In the genomic region with DNA sequence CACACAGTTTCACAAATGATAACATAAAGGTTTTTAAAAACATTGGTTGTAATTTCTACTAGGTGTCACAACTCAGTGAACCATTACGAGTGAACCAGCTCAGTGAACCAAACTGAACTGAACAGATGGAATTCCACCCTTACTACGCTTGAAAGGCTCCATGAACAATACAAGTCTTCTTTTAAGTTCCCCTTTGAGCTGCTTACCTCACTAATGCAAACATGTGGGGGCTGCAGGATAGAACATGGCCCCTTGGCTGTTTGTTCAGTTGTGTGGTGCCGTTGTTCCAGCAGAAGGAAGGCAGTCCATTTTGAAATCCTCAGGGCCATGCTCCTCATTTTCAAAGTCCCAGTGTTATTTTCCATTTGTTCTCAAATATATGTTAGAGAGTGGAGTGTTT, we compare ENCODE assay signal across 11 cellular contexts. TPM values are rescaled to one million over a fixed set of nuclear protein-coding genes. Genes with fewer than 3 reads are reported as not detected.
A peak's percentile ranks its signal among the peaks of the same experiment; 100 is the strongest.
DNase-seq lines count a peak whose midpoint lies in the region; ATAC-seq and TF ChIP-seq lines count a peak whose summit lies in the region.
"Had no signal": no experiment of that assay in that cellular context is flagged by ENCODE, and none has a peak within 500 bp of the region (broad histone marks: within the 10 kb centered on the region; RNA-seq: fewer than 3 reads in every experiment).

No MANE protein-coding gene starts in this region.

- no peak overlapping the region for H3K4me2 ChIP-seq in PC-3 (ENCODE audit: low read length)

- no peaks in the 10 kb centered on the region for H4K20me1 ChIP-seq in PC-3 (ENCODE audit: low read length)

- no peaks in the 10 kb centered on the region for H3F3A ChIP-seq in PC-3 (ENCODE audit: low read length, unreplicated experiment)

- H3K4me3 ChIP-seq in PC-3 (ENCODE audit: low read length): no peak overlapping the region

- ATAC-seq in GM18873 (IDR thresholded peaks at IDR 0.05; ENCODE audit: low FRiP score, unreplicated experiment) (peak; percentile 81), HG02610 (IDR thresholded peaks at IDR 0.05; ENCODE audit: unreplicated experiment) (peak; percentile 98), naive B cell (ENCODE audit: low read depth in 2 of 2) (peak; percentile 93 to 94), PC-3 (no peak), natural killer cell (no peak)

- POLR2A ChIA-PET in PC-3 (lab: Charles Lee; ENCODE audit: unreplicated experiment): no interaction called here

- no TSS peak for BruUV-seq in PC-3 (replicated peaks; lab: Mats Ljungman, UMichigan)

- H3K27ac Mint-ChIP-seq in naive B cell (peak overlapping the region; percentile 98 to 99 (median 99)), natural killer cell (no peak overlapping the region)
- H3K27ac Mint-ChIP-seq: activated naive CD8-positive, alpha-beta T cell had no signal

- no peaks in the 10 kb centered on the region for H3K36me3 ChIP-seq in PC-3 (ENCODE audit: low read depth, low read length)
- H3K36me3 ChIP-seq: neutrophil had no signal

- H3K4me1 ChIP-seq in PC-3 (ENCODE audit: insufficient read depth, low read length): no peaks in the 10 kb centered on the region

- DNase-seq in HK-2 (ENCODE audit: unreplicated experiment) (peak; percentile 16), naive B cell (peak; percentile 68), PC-3 (no peak), KG1 (lab: John Stamatoyannopoulos, UW) (no peak), natural killer cell (no peak), HuH-7 (ENCODE audit: low spot score) (no peak)

- H3K27me3 Mint-ChIP-seq in naive B cell (no peaks in the 10 kb centered on the region), natural killer cell (ENCODE audit: low read depth in 2 of 2) (no peaks in the 10 kb centered on the region)
- H3K27me3 Mint-ChIP-seq: activated naive CD8-positive, alpha-beta T cell had no signal

- intact Hi-C loops in PC-3 (cut with micrococcal nuclease) (no loop called here), natural killer cell (cut with micrococcal nuclease) (no loop called here)

- CTCF ChIA-PET in PC-3 (lab: Charles Lee): no interaction called here

- H3K4me1 Mint-ChIP-seq in naive B cell: peaks cover 40 to 52% (median 46%) of the 10 kb centered on the region in 3 donors
- no peaks in the 10 kb centered on the region for H3K4me1 Mint-ChIP-seq in natural killer cell

- H3K9me2 ChIP-seq in PC-3 (replicated peaks; ENCODE audit: low read length): no peaks in the 10 kb centered on the region

- H3K9me3 Mint-ChIP-seq in naive B cell (peaks cover 0 to 4% (median 0%) of the 10 kb centered on the region in 7 donors), natural killer cell (peaks cover 0 to 5% of the 10 kb centered on the region in 2 donors)

- no peaks in the 10 kb centered on the region for H3K9me3 ChIP-seq in PC-3 (ENCODE audit: low read length)
- H3K9me3 ChIP-seq: neutrophil had no signal

- H3K4me3 Mint-ChIP-seq in naive B cell: peak overlapping the region; percentile 24 to 88 (median 78)
- H3K4me3 Mint-ChIP-seq in natural killer cell: no peak overlapping the region
- H3K4me3 Mint-ChIP-seq: activated naive CD8-positive, alpha-beta T cell had no signal

- H3K9ac ChIP-seq in PC-3 (ENCODE audit: low read length): no peak overlapping the region

- no peak overlapping the region for H3K27ac ChIP-seq in PC-3 (ENCODE audit: low read length)
- H3K27ac ChIP-seq: neutrophil had no signal

- no peak overlapping the region for H2AFZ ChIP-seq in PC-3 (ENCODE audit: low read length)

- TF ChIP-seq CTCF in PC-3 (conservative IDR thresholded peaks at IDR 0.05; ENCODE audit: low read depth, low read length): no peak
- TF ChIP-seq CTCF in natural killer cell (IDR thresholded peaks at IDR 0.05): no peak

- no peaks in the 10 kb centered on the region for H3K79me2 ChIP-seq in PC-3 (ENCODE audit: low read length)

- H3K36me3 Mint-ChIP-seq in naive B cell: no peaks in the 10 kb centered on the region
- no peaks in the 10 kb centered on the region for H3K36me3 Mint-ChIP-seq in natural killer cell
- H3K36me3 Mint-ChIP-seq: activated naive CD8-positive, alpha-beta T cell had no signal

- H3K27me3 ChIP-seq in PC-3 (ENCODE audit: low read length): no peaks in the 10 kb centered on the region
- H3K27me3 ChIP-seq: neutrophil had no signal

RNA-seq across cellular contexts. Expression of gene KLHL14, which starts 30.7 kb away (rescaled TPM):
- 10 to 100 TPM; 15.4 to 33.2 (median 21.1) TPM for polyA plus RNA-seq in naive B cell (ENCODE audit: low read depth in 6 of 6)
- total RNA-seq in PC-3 (2014; rRNA removed) (not detected in 2 replicates), natural killer cell (under 1 TPM in 2 of 3 donors, not detected in 1; 0.26 to 0.28 TPM)
- total RNA-seq: T-helper 1 cell treated with Interleukin-12 subunit alpha and Interleukin-12 subunit beta and Interleukin-4 antibody, amounts not matched to agents 30 ng/mL and 1 ng/mL, for 36 hours had no signal

Comparison
In these comparisons a context has a peak if more than half of its experiments do, and no peak if none do; other contexts are left out.
1. ATAC-seq: peak in GM18873 (single experiment), HG02610 (single experiment) and naive B cell (2 of 2); none in PC-3 (single experiment) and natural killer cell (0 of 3).
2. DNase-seq: peak in HK-2 (single experiment) and naive B cell (single experiment); none in PC-3 (single experiment), KG1 (single experiment), natural killer cell (single experiment) and HuH-7 (single experiment).
3. H3K27ac Mint-ChIP-seq: peak in naive B cell (6 of 6); none in natural killer cell (0 of 2).